ENCODE assay signal across 20 cellular contexts in genomic region chr16:88917146-88917914, GRCh38. TPM values are rescaled to one million over a fixed set of nuclear protein-coding genes. Genes with fewer than 3 reads are reported as not detected.
A peak's percentile ranks its signal among the peaks of the same experiment; 100 is the strongest.
DNase-seq lines count a peak whose midpoint lies in the region; ATAC-seq, FAIRE-seq and TF ChIP-seq lines count a peak whose summit lies in the region.
"Had no signal": no experiment of that assay in that cellular context is flagged by ENCODE, and none has a peak within 500 bp of the region (broad histone marks: within the 10 kb centered on the region; RNA-seq: fewer than 3 reads in every experiment).

No MANE protein-coding gene starts in this region.

- no peak for TF ChIP-seq POLR2A in prostate gland (IDR thresholded peaks at IDR 0.05)

- peaks cover 0 to 28% (median 0%) of the 10 kb centered on the region in 11 experiments; a peak in 3 of 22 replicates for H3K27me3 ChIP-seq in BLaER1 treated with 17β-estradiol and CSF1 and Interleukin-3, amounts not matched to agents 10 nM and 100 nM
- no peaks in the 10 kb centered on the region for H3K27me3 ChIP-seq in prostate gland (replicated peaks; ENCODE audit: insufficient read depth)

- H3K27ac Mint-ChIP-seq in glutamatergic neuron (ENCODE audit: unreplicated experiment) = peak overlapping the region; percentile 33
- H3K27ac Mint-ChIP-seq: CD8-positive, alpha-beta memory T cell; HFFc6 had no signal

- peak overlapping the region; percentile 37 to 99 (median 94) for H3K4me2 ChIP-seq in BLaER1 treated with 17β-estradiol and CSF1 and Interleukin-3, amounts not matched to agents 10 nM and 100 nM

- 71% methylated on average over 30 of the region's 30 CpGs for WGBS in prostate gland

- H3K4me1 ChIP-seq in BLaER1 treated with 17β-estradiol and CSF1 and Interleukin-3, amounts not matched to agents 10 nM and 100 nM = peaks cover 56 to 93% (median 91%) of the 10 kb centered on the region in 10 experiments
- peaks cover 13% of the 10 kb centered on the region for H3K4me1 ChIP-seq in prostate gland (replicated peaks)

- TF ChIP-seq CTCF in glutamatergic neuron (IDR thresholded peaks at IDR 0.05; ENCODE audit: partially characterized antibody, unreplicated experiment) (no peak), prostate gland (IDR thresholded peaks at IDR 0.05) (no peak)

- peaks cover 13% of the 10 kb centered on the region for H3K27me3 Mint-ChIP-seq in glutamatergic neuron (ENCODE audit: unreplicated experiment)

- peaks cover 27 to 90% (median 53%) of the 10 kb centered on the region in 11 experiments; a peak in 19 of 22 replicates for H4K20me1 ChIP-seq in BLaER1 treated with 17β-estradiol and CSF1 and Interleukin-3, amounts not matched to agents 10 nM and 100 nM

- H3K9me3 ChIP-seq in BLaER1 treated with 17β-estradiol and CSF1 and Interleukin-3, amounts not matched to agents 10 nM and 100 nM (replicated peaks in 1 of 11) = peaks cover 0 to 10% (median 0%) of the 10 kb centered on the region in 11 experiments; a peak in 2 of 22 replicates
- no peaks in the 10 kb centered on the region for H3K9me3 ChIP-seq in prostate gland

- H3K4me1 Mint-ChIP-seq in glutamatergic neuron (ENCODE audit: low read depth, unreplicated experiment) = peaks cover 32% of the 10 kb centered on the region
- H3K4me1 Mint-ChIP-seq: CD8-positive, alpha-beta memory T cell had no signal

- H3K36me3 ChIP-seq in BLaER1 treated with 17β-estradiol and CSF1 and Interleukin-3, amounts not matched to agents 10 nM and 100 nM = peaks cover 0 to 12% (median 5%) of the 10 kb centered on the region in 11 experiments; a peak in 9 of 22 replicates
- no peaks in the 10 kb centered on the region for H3K36me3 ChIP-seq in prostate gland

- no peak for ATAC-seq in GM18511 (IDR thresholded peaks at IDR 0.05; ENCODE audit: unreplicated experiment)

- H3K27ac ChIP-seq in BLaER1 treated with 17β-estradiol and CSF1 and Interleukin-3, amounts not matched to agents 10 nM and 100 nM = peak overlapping the region in 7 of 11 experiments; percentile 47 to 97 (median 60); a peak in 11 of 22 replicates
- peak overlapping the region; percentile 70 to 74 for H3K27ac ChIP-seq in prostate gland
- H3K27ac ChIP-seq: HL-60 had no signal

- peaks cover 12% of the 10 kb centered on the region for H3K36me3 Mint-ChIP-seq in glutamatergic neuron (ENCODE audit: unreplicated experiment)
- H3K36me3 Mint-ChIP-seq: CD8-positive, alpha-beta memory T cell had no signal

- H3K9ac ChIP-seq in BLaER1 treated with 17β-estradiol and CSF1 and Interleukin-3, amounts not matched to agents 10 nM and 100 nM = peak overlapping the region in 8 of 11 experiments; percentile 44 to 71 (median 58); a peak in 12 of 22 replicates

- DNase-seq in HTR-8/SVneo (ENCODE audit: insufficient read length, low spot score) = no peak
- DNase-seq in glutamatergic neuron = no peak
- no peak for DNase-seq in prostate gland (ENCODE audit: low spot score)
- DNase-seq in HUDEP-2 (lab: John Stamatoyannopoulos, UW; ENCODE audit: unreplicated experiment in 76 of 76) = no peak
- DNase-seq in SW480 (ENCODE audit: low spot score) = no peak
- DNase-seq: AML-193; CD8-positive, alpha-beta memory T cell; HFFc6; Kasumi-1; NCI-H1417; NCI-H2029; NCI-H2171 treated with DMSO at 0.1 percent for 48 hours; NCI-H82; SHP77 treated with DMSO at 0.1 percent for 48 hours had no signal

- H3K4me3 Mint-ChIP-seq in glutamatergic neuron (ENCODE audit: unreplicated experiment) = peak overlapping the region; percentile 34
- H3K4me3 Mint-ChIP-seq: CD8-positive, alpha-beta memory T cell; HFFc6 had no signal

- intact Hi-C loops in prostate gland (cut with DNase I) = no loop called here

- FAIRE-seq in HTR-8/SVneo (lab: Jason Lieb, UNC) = peak; percentile 60
- FAIRE-seq: RCC 7860 had no signal

- H3K4me3 ChIP-seq in BLaER1 treated with 17β-estradiol and CSF1 and Interleukin-3, amounts not matched to agents 10 nM and 100 nM = no peak overlapping the region; a peak in 1 of 20 replicates
- no peak overlapping the region for H3K4me3 ChIP-seq in prostate gland

- H3K9me3 Mint-ChIP-seq in glutamatergic neuron (ENCODE audit: unreplicated experiment) = peaks cover 21% of the 10 kb centered on the region
- H3K9me3 Mint-ChIP-seq: CD8-positive, alpha-beta memory T cell had no signal

RNA-seq across cellular contexts. Expression of gene PABPN1L, which starts 50.9 kb away (rescaled TPM):
- 3.9 TPM for total RNA-seq in glutamatergic neuron (ENCODE audit: unreplicated experiment)
- total RNA-seq in prostate gland = 1 to 10 TPM in 1 of 2 donors, not detected in 1; 4.1 TPM
- total RNA-seq: CD8-positive, alpha-beta memory T cell; Daoy; HFFc6; NCI-H460 had no signal

RNA-seq across cellular contexts. Expression of gene CBFA2T3, which starts 59.7 kb away (rescaled TPM):
- total RNA-seq in glutamatergic neuron (ENCODE audit: unreplicated experiment) (126 TPM), prostate gland (1 to 10 TPM; 4.5 to 8.7 TPM)
- total RNA-seq: Daoy, HFFc6, NCI-H460 had no signal

Comparison
In these comparisons a context has a peak if more than half of its experiments do, and no peak if none do; other contexts are left out.
1. RNA of gene CBFA2T3, which starts 59.7 kb away (total RNA-seq): 126 TPM in glutamatergic neuron (single experiment); 4.5 to 8.7 TPM in prostate gland; every median in the first group is over 10 times any median in the second.